27 cellular contexts compared by ENCODE assay signal in genomic region chr22:24037851-24038765, GRCh38. TPM values are rescaled to one million over a fixed set of nuclear protein-coding genes. Genes with fewer than 3 reads are reported as not detected.
A peak's percentile ranks its signal among the peaks of the same experiment; 100 is the strongest.
DNase-seq lines count a peak whose midpoint lies in the region; ATAC-seq, FAIRE-seq and TF ChIP-seq lines count a peak whose summit lies in the region.
"Had no signal": no experiment of that assay in that cellular context is flagged by ENCODE, and none has a peak within 500 bp of the region (broad histone marks: within the 10 kb centered on the region; RNA-seq: fewer than 3 reads in every experiment).

No MANE protein-coding gene starts in this region.

- H3K27me3 ChIP-seq in naive thymus-derived CD4-positive, alpha-beta T cell (ENCODE audit: control insufficient read depth in 2 of 2, insufficient read depth in 2 of 2, low read length in 2 of 2): no peaks in the 10 kb centered on the region
- H3K27me3 ChIP-seq: ascending aorta, BLaER1, colonic mucosa, gastroesophageal sphincter, upper lobe of left lung had no signal

- H3K4me1 Mint-ChIP-seq in activated CD4-positive, alpha-beta memory T cell treated with anti-CD3 and anti-CD28 coated beads for 36 hours (ENCODE audit: low read depth): peaks cover 9% of the 10 kb centered on the region
- peaks cover 5% of the 10 kb centered on the region for H3K4me1 Mint-ChIP-seq in activated CD4-positive, alpha-beta memory T cell treated with anti-CD3 and anti-CD28 coated beads, Interleukin-2, amount 10 ng/mL, durations not matched to agents 7 days and 5 days
- peaks cover 25 to 86% (median 76%) of the 10 kb centered on the region in 7 donors for H3K4me1 Mint-ChIP-seq in naive thymus-derived CD4-positive, alpha-beta T cell

- in situ Hi-C loops in SK-MEL-5 (cut with HindIII; ENCODE audit: low pct_unique_long_range_greater_than_20kb, low sequenced_read_pairs): no loop called here

- FAIRE-seq in GM12892 (lab: Jason Lieb, UNC): no peak
- FAIRE-seq: A204.1 had no signal

- H3K27ac Mint-ChIP-seq in activated CD4-positive, alpha-beta memory T cell treated with anti-CD3 and anti-CD28 coated beads for 36 hours: peak overlapping the region; percentile 14
- no peak overlapping the region for H3K27ac Mint-ChIP-seq in activated CD4-positive, alpha-beta memory T cell treated with anti-CD3 and anti-CD28 coated beads, Interleukin-2, amount 10 ng/mL, durations not matched to agents 7 days and 5 days
- peak overlapping the region; percentile 77 to 97 (median 92) for H3K27ac Mint-ChIP-seq in naive thymus-derived CD4-positive, alpha-beta T cell
- H3K27ac Mint-ChIP-seq: stimulated activated effector memory CD8-positive, alpha-beta T cell treated with anti-CD3 and anti-CD28 coated beads, Interleukin-12 subunit alpha, Interleukin-12 subunit beta, amount 100 ng/mL, for 72 hours had no signal

- H3K27ac ChIP-seq in naive thymus-derived CD4-positive, alpha-beta T cell (ENCODE audit: low read depth, low read length): peak overlapping the region; percentile 62
- H3K27ac ChIP-seq: ascending aorta, BLaER1, colonic mucosa, gastroesophageal sphincter, KMS-11, upper lobe of left lung had no signal

- POLR2A ChIA-PET in activated CD4-positive, alpha-beta memory T cell treated with anti-CD3 and anti-CD28 coated beads for 36 hours (lab: Charles Lee): no interaction called here
- POLR2A ChIA-PET in activated CD4-positive, alpha-beta memory T cell treated with anti-CD3 and anti-CD28 coated beads, Interleukin-2, amount 10 ng/mL, durations not matched to agents 7 days and 5 days (lab: Charles Lee): interaction anchor here (1.5 to 2.1 kb wide), 2 partner anchors 8 to 27 kb away, joined by 6 to 7 read pairs; partner anchors contain the start of gene CABIN1
- POLR2A ChIA-PET in naive thymus-derived CD4-positive, alpha-beta T cell (lab: Charles Lee): interaction anchor here (0.6 to 5.7 kb wide), 8 partner anchors 13 to 139 kb away, joined by 3 to 60 read pairs (median 4); partner anchors contain the start of gene CABIN1

- H3K4me3 Mint-ChIP-seq in activated CD4-positive, alpha-beta memory T cell treated with anti-CD3 and anti-CD28 coated beads for 36 hours: no peak overlapping the region
- no peak overlapping the region for H3K4me3 Mint-ChIP-seq in activated CD4-positive, alpha-beta memory T cell treated with anti-CD3 and anti-CD28 coated beads, Interleukin-2, amount 10 ng/mL, durations not matched to agents 7 days and 5 days
- H3K4me3 Mint-ChIP-seq in naive thymus-derived CD4-positive, alpha-beta T cell: peak overlapping the region in 9 of 10 donors; percentile 61 to 83 (median 80)
- H3K4me3 Mint-ChIP-seq: stimulated activated effector memory CD8-positive, alpha-beta T cell treated with anti-CD3 and anti-CD28 coated beads, Interleukin-12 subunit alpha, Interleukin-12 subunit beta, amount 100 ng/mL, for 72 hours had no signal

- no peaks in the 10 kb centered on the region for H3K9me3 Mint-ChIP-seq in activated CD4-positive, alpha-beta memory T cell treated with anti-CD3 and anti-CD28 coated beads for 36 hours
- no peaks in the 10 kb centered on the region for H3K9me3 Mint-ChIP-seq in activated CD4-positive, alpha-beta memory T cell treated with anti-CD3 and anti-CD28 coated beads, Interleukin-2, amount 10 ng/mL, durations not matched to agents 7 days and 5 days
- no peaks in the 10 kb centered on the region for H3K9me3 Mint-ChIP-seq in naive thymus-derived CD4-positive, alpha-beta T cell
- H3K9me3 Mint-ChIP-seq: stimulated activated effector memory CD8-positive, alpha-beta T cell treated with anti-CD3 and anti-CD28 coated beads, Interleukin-12 subunit alpha, Interleukin-12 subunit beta, amount 100 ng/mL, for 72 hours had no signal

- H3K27me3 Mint-ChIP-seq in activated CD4-positive, alpha-beta memory T cell treated with anti-CD3 and anti-CD28 coated beads for 36 hours: no peaks in the 10 kb centered on the region
- H3K27me3 Mint-ChIP-seq in activated CD4-positive, alpha-beta memory T cell treated with anti-CD3 and anti-CD28 coated beads, Interleukin-2, amount 10 ng/mL, durations not matched to agents 7 days and 5 days: no peaks in the 10 kb centered on the region
- H3K27me3 Mint-ChIP-seq in naive thymus-derived CD4-positive, alpha-beta T cell: no peaks in the 10 kb centered on the region

- no peak for DNase-seq in activated CD4-positive, alpha-beta memory T cell treated with anti-CD3 and anti-CD28 coated beads for 36 hours
- DNase-seq in activated CD4-positive, alpha-beta memory T cell treated with anti-CD3 and anti-CD28 coated beads, Interleukin-2, amount 10 ng/mL, durations not matched to agents 7 days and 5 days: no peak
- peak; percentile 60 for DNase-seq in SK-MEL-5 (ENCODE audit: low read depth, low spot score)
- peak; percentile 23 for DNase-seq in activated naive CD4-positive, alpha-beta T cell treated with anti-CD3 and anti-CD28 coated beads, Interleukin-2, amount 50 U/mL, for 16 hours
- DNase-seq in naive thymus-derived CD4-positive, alpha-beta T cell: peak in 7 of 9 donors; percentile 44 to 80 (median 73)
- DNase-seq in COLO668 (lab: John Stamatoyannopoulos, UW; ENCODE audit: unreplicated experiment): no peak
- no peak for DNase-seq in GM12892 (ENCODE audit: insufficient read length)
- DNase-seq: activated CD4-positive, CD25-positive, alpha-beta regulatory T cell; colonic mucosa; DMS53; NCI-H1092 treated with DMSO at 0.1 percent for 48 hours; NCI-H2081; NCI-H510A treated with DMSO at 0.1 percent for 48 hours; retina; SHP77; stimulated activated CD4-positive, alpha-beta T cell treated with anti-CD3 and anti-CD28 coated beads, Interleukin-12 subunit alpha, Interleukin-12 subunit beta, amount 100 ng/mL, for 4 hours had no signal

- H3K36me3 Mint-ChIP-seq in activated CD4-positive, alpha-beta memory T cell treated with anti-CD3 and anti-CD28 coated beads for 36 hours: peaks cover 31% of the 10 kb centered on the region
- peaks cover 53% of the 10 kb centered on the region for H3K36me3 Mint-ChIP-seq in activated CD4-positive, alpha-beta memory T cell treated with anti-CD3 and anti-CD28 coated beads, Interleukin-2, amount 10 ng/mL, durations not matched to agents 7 days and 5 days (ENCODE audit: low read depth)
- peaks cover 11 to 54% (median 35%) of the 10 kb centered on the region in 5 donors for H3K36me3 Mint-ChIP-seq in naive thymus-derived CD4-positive, alpha-beta T cell

- CTCF ChIA-PET in activated CD4-positive, alpha-beta memory T cell treated with anti-CD3 and anti-CD28 coated beads for 36 hours (lab: Charles Lee): no interaction called here
- CTCF ChIA-PET in activated CD4-positive, alpha-beta memory T cell treated with anti-CD3 and anti-CD28 coated beads, Interleukin-2, amount 10 ng/mL, durations not matched to agents 7 days and 5 days (lab: Charles Lee): interaction anchor here (1.2 kb wide), 1 partner anchor 24 kb away, joined by 3 read pairs; no protein-coding TSS in a partner anchor
- CTCF ChIA-PET in naive thymus-derived CD4-positive, alpha-beta T cell (lab: Charles Lee): interaction anchor here (0.9 to 1.7 kb wide), 6 partner anchors 9 to 82 kb away, joined by 3 to 7 read pairs (median 3); partner anchors contain the start of gene CABIN1

- intact Hi-C loops in activated CD4-positive, alpha-beta memory T cell treated with anti-CD3 and anti-CD28 coated beads for 36 hours (cut with micrococcal nuclease): no loop called here
- intact Hi-C loops in naive thymus-derived CD4-positive, alpha-beta T cell (cut with micrococcal nuclease): loop anchor here in 1 of 2 donors (1.0 to 5.0 kb wide), 5 partner anchors 17 to 124 kb away; partner anchors contain the start of genes CABIN1 and GSTT2

- peaks cover 0 to 36% of the 10 kb centered on the region in 2 donors for H3K4me1 ChIP-seq in naive thymus-derived CD4-positive, alpha-beta T cell (ENCODE audit: control insufficient read depth in 2 of 2, insufficient read depth in 2 of 2, low read length in 2 of 2)
- H3K4me1 ChIP-seq: BLaER1, colonic mucosa, gastroesophageal sphincter, upper lobe of left lung had no signal

- no peak overlapping the region for H3K4me3 ChIP-seq in naive thymus-derived CD4-positive, alpha-beta T cell (ENCODE audit: low read length)
- H3K4me3 ChIP-seq: ascending aorta, BLaER1, colonic mucosa, gastroesophageal sphincter, upper lobe of left lung had no signal

- H3K9me3 ChIP-seq in naive thymus-derived CD4-positive, alpha-beta T cell (ENCODE audit: control insufficient read depth in 2 of 3, low read length in 3 of 3): no peaks in the 10 kb centered on the region
- H3K9me3 ChIP-seq: ascending aorta, BLaER1, colonic mucosa, gastroesophageal sphincter, upper lobe of left lung had no signal

- peak; percentile 89 for ATAC-seq in naive thymus-derived CD4-positive, alpha-beta T cell
- no peak for ATAC-seq in HG03159 (IDR thresholded peaks at IDR 0.05; ENCODE audit: unreplicated experiment)
- ATAC-seq: gastroesophageal sphincter; stimulated activated effector memory CD8-positive, alpha-beta T cell treated with anti-CD3 and anti-CD28 coated beads, Interleukin-12 subunit alpha, Interleukin-12 subunit beta, amount 100 ng/mL, for 72 hours had no signal

- TF ChIP-seq POLR2A in GM12892 (IDR thresholded peaks at IDR 0.05; ENCODE audit: low read depth, low read length): no peak

- peaks cover 4 to 42% (median 8%) of the 10 kb centered on the region in 3 experiments for H3K36me3 ChIP-seq in naive thymus-derived CD4-positive, alpha-beta T cell (ENCODE audit: control insufficient read depth in 2 of 3, insufficient read depth in 3 of 3, low read length in 3 of 3)

RNA-seq across cellular contexts. Expression of gene CABIN1, which starts 27.0 kb away (rescaled TPM):
- total RNA-seq in activated CD4-positive, alpha-beta memory T cell treated with anti-CD3 and anti-CD28 coated beads for 36 hours: 10 to 100 TPM; 76.6 to 79.9 TPM
- total RNA-seq in activated CD4-positive, alpha-beta memory T cell treated with anti-CD3 and anti-CD28 coated beads, Interleukin-2, amount 10 ng/mL, durations not matched to agents 7 days and 5 days: 100 to 1,000 TPM; 100 to 102 TPM
- total RNA-seq in SK-MEL-5 (2014; rRNA removed; shearing (Covaris generic)): 28.4 and 29.1 TPM in 2 replicates
- 39.8 and 41.7 TPM in 2 replicates for polyA plus RNA-seq in SK-MEL-5 (2015; cell fraction: cytosol; rRNA removed)
- 122 and 137 TPM in 2 replicates for polyA plus RNA-seq in SK-MEL-5 (2015; cell fraction: nucleus; rRNA removed)
- 100 to 1,000 TPM; 140 to 150 (median 145) TPM for total RNA-seq in naive thymus-derived CD4-positive, alpha-beta T cell
- polyA plus RNA-seq in naive thymus-derived CD4-positive, alpha-beta T cell: 10 to 100 TPM; 10.2 to 14.7 TPM
- polyA plus RNA-seq in GM12892 (2012; ENCODE audit: missing spikeins): 19.4 TPM

RNA-seq across cellular contexts. Expression of gene GSTT4, which starts 32.9 kb away (rescaled TPM):
- not detected for total RNA-seq in activated CD4-positive, alpha-beta memory T cell treated with anti-CD3 and anti-CD28 coated beads for 36 hours
- total RNA-seq in activated CD4-positive, alpha-beta memory T cell treated with anti-CD3 and anti-CD28 coated beads, Interleukin-2, amount 10 ng/mL, durations not matched to agents 7 days and 5 days: not detected
- total RNA-seq in SK-MEL-5 (2014; rRNA removed; shearing (Covaris generic)): not detected in 2 replicates
- polyA plus RNA-seq in SK-MEL-5 (2015; cell fraction: cytosol; rRNA removed): not detected in 2 replicates
- not detected in 2 replicates for polyA plus RNA-seq in SK-MEL-5 (2015; cell fraction: nucleus; rRNA removed)
- total RNA-seq in naive thymus-derived CD4-positive, alpha-beta T cell: not detected
- polyA plus RNA-seq in naive thymus-derived CD4-positive, alpha-beta T cell: not detected
- not detected for polyA plus RNA-seq in GM12892 (2012; ENCODE audit: missing spikeins)
- total RNA-seq: ascending aorta; colonic mucosa; endothelial cell of umbilical vein; OCI-LY7; T-helper 2 cell treated with Interferon-gamma antibody and Interleukin-4, amounts not matched to agents 100 ng/mL and 5 ng/mL, for 36 hours; upper lobe of left lung had no signal
- polyA plus RNA-seq: endothelial cell of umbilical vein had no signal

RNA-seq across cellular contexts. Expression of gene GSTT2, which starts 58.2 kb away (rescaled TPM):
- total RNA-seq in activated CD4-positive, alpha-beta memory T cell treated with anti-CD3 and anti-CD28 coated beads for 36 hours: not detected
- not detected for total RNA-seq in activated CD4-positive, alpha-beta memory T cell treated with anti-CD3 and anti-CD28 coated beads, Interleukin-2, amount 10 ng/mL, durations not matched to agents 7 days and 5 days
- total RNA-seq in SK-MEL-5 (2014; rRNA removed; shearing (Covaris generic)): not detected in 2 replicates
- polyA plus RNA-seq in SK-MEL-5 (2015; cell fraction: cytosol; rRNA removed): 0.43 TPM in 1 of 2 replicates, not detected in the other
- not detected in 2 replicates for polyA plus RNA-seq in SK-MEL-5 (2015; cell fraction: nucleus; rRNA removed)
- not detected for total RNA-seq in naive thymus-derived CD4-positive, alpha-beta T cell
- not detected for polyA plus RNA-seq in naive thymus-derived CD4-positive, alpha-beta T cell
- polyA plus RNA-seq in GM12892 (2012; ENCODE audit: missing spikeins): not detected
- total RNA-seq: ascending aorta, colonic mucosa, endothelial cell of umbilical vein, OCI-LY7 had no signal

Comparison
In these comparisons a context has a peak if more than half of its experiments do, and no peak if none do; other contexts are left out.
1. DNase-seq: peak in SK-MEL-5 (single experiment), activated naive CD4-positive, alpha-beta T cell treated with anti-CD3 and anti-CD28 coated beads, Interleukin-2, amount 50 U/mL, for 16 hours (single experiment) and naive thymus-derived CD4-positive, alpha-beta T cell (7 of 9); none in activated CD4-positive, alpha-beta memory T cell treated with anti-CD3 and anti-CD28 coated beads for 36 hours (single experiment), activated CD4-positive, alpha-beta memory T cell treated with anti-CD3 and anti-CD28 coated beads, Interleukin-2, amount 10 ng/mL, durations not matched to agents 7 days and 5 days (single experiment), COLO668 (single experiment) and GM12892 (single experiment).
2. H3K4me3 Mint-ChIP-seq: peak in naive thymus-derived CD4-positive, alpha-beta T cell (9 of 10); none in activated CD4-positive, alpha-beta memory T cell treated with anti-CD3 and anti-CD28 coated beads for 36 hours (single experiment) and activated CD4-positive, alpha-beta memory T cell treated with anti-CD3 and anti-CD28 coated beads, Interleukin-2, amount 10 ng/mL, durations not matched to agents 7 days and 5 days (single experiment).